Comparison of ENCODE assay signal across 29 cellular contexts in genomic region chr3:128409621-128410581, GRCh38. TPM values are rescaled to one million over a fixed set of nuclear protein-coding genes. Genes with fewer than 3 reads are reported as not detected.
"Had no signal": no experiment of that assay in that cellular context is flagged by ENCODE, and none has a peak within 500 bp of the region (broad histone marks: within the 10 kb centered on the region; RNA-seq: fewer than 3 reads in every experiment).

No MANE protein-coding gene starts in this region.

- H3K9me3 ChIP-seq: ascending aorta, breast epithelium, esophagus muscularis mucosa, gastroesophageal sphincter, heart right ventricle, left ventricle myocardium inferior, mucosa of descending colon, prostate gland, right atrium auricular region, tibial nerve, vagina had no signal

- H3K4me3 ChIP-seq: ascending aorta, breast epithelium, esophagus muscularis mucosa, gastroesophageal sphincter, heart right ventricle, left ventricle myocardium inferior, mucosa of descending colon, prostate gland, right atrium auricular region, tibial nerve, vagina had no signal

- H3K4me1 ChIP-seq: ascending aorta, breast epithelium, esophagus muscularis mucosa, gastroesophageal sphincter, prostate gland, vagina had no signal

- H3K27ac ChIP-seq: ascending aorta, breast epithelium, esophagus muscularis mucosa, gastroesophageal sphincter, heart right ventricle, left ventricle myocardium inferior, prostate gland, right atrium auricular region, tibial nerve, vagina had no signal

- DNase-seq: activated CD4-positive, alpha-beta T cell treated with anti-CD3 and anti-CD28 coated beads, Interleukin-2, amount 10 ng/mL, durations not matched to agents 7 days and 5 days; activated CD8-positive, alpha-beta memory T cell treated with anti-CD3 and anti-CD28 coated beads, Interleukin-2, amount 50 U/mL, for 4 hours; activated effector memory CD4-positive, alpha-beta T cell treated with anti-CD3 and anti-CD28 coated beads, Interleukin-2, amount 50 U/mL, for 16 hours; activated T-cell treated with anti-CD3 and anti-CD28 coated beads, Interleukin-2, amount 50 U/mL, for 48 hours; cerebellar nuclear complex; effector CD4-positive, alpha-beta T cell; immature natural killer cell; kidney glomerular epithelial cell; mucosa of descending colon; naive B cell; stimulated activated CD4-positive, alpha-beta T cell treated with anti-CD3 and anti-CD28 coated beads, Interleukin-2, amount 100 ng/mL, for 24 hours; T-helper 9 cell had no signal

- H3K36me3 ChIP-seq: ascending aorta, breast epithelium, left ventricle myocardium inferior, prostate gland, right atrium auricular region, vagina had no signal

- H3K27me3 ChIP-seq: ascending aorta, breast epithelium, esophagus muscularis mucosa, gastroesophageal sphincter, heart right ventricle, right atrium auricular region, tibial nerve, vagina had no signal

- H3K4me1 Mint-ChIP-seq: activated CD4-positive, alpha-beta T cell treated with anti-CD3 and anti-CD28 coated beads, Interleukin-2, amount 10 ng/mL, durations not matched to agents 7 days and 5 days; activated naive CD4-positive, alpha-beta T cell treated with anti-CD3 and anti-CD28 coated beads, Interleukin-2, amount 50 U/mL, for 24 hours; immature natural killer cell had no signal

- H3K4me3 Mint-ChIP-seq: activated CD4-positive, alpha-beta T cell treated with anti-CD3 and anti-CD28 coated beads, Interleukin-2, amount 10 ng/mL, durations not matched to agents 7 days and 5 days; activated naive CD4-positive, alpha-beta T cell treated with anti-CD3 and anti-CD28 coated beads, Interleukin-2, amount 50 U/mL, for 24 hours; immature natural killer cell; naive B cell; neural crest cell; stimulated activated naive CD8-positive, alpha-beta T cell treated with anti-CD3 and anti-CD28 coated beads, Interleukin-15, Interleukin-2, amounts not matched to agents 100 ng/mL and 50 ng/mL, for 24 hours had no signal

- ATAC-seq: activated CD4-positive, CD25-positive, alpha-beta regulatory T cell treated with anti-CD3 and anti-CD28 coated beads, Interleukin-2, amount 50 U/mL, for 24 hours; gastroesophageal sphincter; mucosa of descending colon had no signal

- H3K36me3 Mint-ChIP-seq: immature natural killer cell, naive B cell had no signal

- H3K27ac Mint-ChIP-seq: activated CD4-positive, alpha-beta T cell treated with anti-CD3 and anti-CD28 coated beads, Interleukin-2, amount 10 ng/mL, durations not matched to agents 7 days and 5 days; activated naive CD4-positive, alpha-beta T cell treated with anti-CD3 and anti-CD28 coated beads, Interleukin-2, amount 50 U/mL, for 24 hours; immature natural killer cell; naive B cell; stimulated activated naive CD8-positive, alpha-beta T cell treated with anti-CD3 and anti-CD28 coated beads, Interleukin-15, Interleukin-2, amounts not matched to agents 100 ng/mL and 50 ng/mL, for 24 hours had no signal

- H3K27me3 Mint-ChIP-seq: activated CD4-positive, alpha-beta T cell treated with anti-CD3 and anti-CD28 coated beads, Interleukin-2, amount 10 ng/mL, durations not matched to agents 7 days and 5 days; activated naive CD4-positive, alpha-beta T cell treated with anti-CD3 and anti-CD28 coated beads, Interleukin-2, amount 50 U/mL, for 24 hours; naive B cell; stimulated activated naive CD8-positive, alpha-beta T cell treated with anti-CD3 and anti-CD28 coated beads, Interleukin-15, Interleukin-2, amounts not matched to agents 100 ng/mL and 50 ng/mL, for 24 hours had no signal

- H3K9me3 Mint-ChIP-seq: activated CD4-positive, alpha-beta T cell treated with anti-CD3 and anti-CD28 coated beads, Interleukin-2, amount 10 ng/mL, durations not matched to agents 7 days and 5 days; activated naive CD4-positive, alpha-beta T cell treated with anti-CD3 and anti-CD28 coated beads, Interleukin-2, amount 50 U/mL, for 24 hours; immature natural killer cell; naive B cell; neural crest cell; stimulated activated naive CD8-positive, alpha-beta T cell treated with anti-CD3 and anti-CD28 coated beads, Interleukin-15, Interleukin-2, amounts not matched to agents 100 ng/mL and 50 ng/mL, for 24 hours had no signal

RNA-seq across cellular contexts. Expression of gene DNAJB8, which starts 56.8 kb away (rescaled TPM):
- total RNA-seq: activated CD4-positive, alpha-beta T cell treated with anti-CD3 and anti-CD28 coated beads, Interleukin-2, amount 10 ng/mL, durations not matched to agents 7 days and 5 days; ascending aorta; breast epithelium; esophagus muscularis mucosa; gastroesophageal sphincter; heart right ventricle; left ventricle myocardium inferior; mucosa of descending colon; neural crest cell; osteoblast; right atrium auricular region; skeletal muscle tissue; tibial nerve; vagina had no signal
- polyA plus RNA-seq: adipose tissue, heart right ventricle, immature natural killer cell had no signal
